Comparison of ENCODE assay signal across 9 cellular contexts in the genomic region with DNA sequence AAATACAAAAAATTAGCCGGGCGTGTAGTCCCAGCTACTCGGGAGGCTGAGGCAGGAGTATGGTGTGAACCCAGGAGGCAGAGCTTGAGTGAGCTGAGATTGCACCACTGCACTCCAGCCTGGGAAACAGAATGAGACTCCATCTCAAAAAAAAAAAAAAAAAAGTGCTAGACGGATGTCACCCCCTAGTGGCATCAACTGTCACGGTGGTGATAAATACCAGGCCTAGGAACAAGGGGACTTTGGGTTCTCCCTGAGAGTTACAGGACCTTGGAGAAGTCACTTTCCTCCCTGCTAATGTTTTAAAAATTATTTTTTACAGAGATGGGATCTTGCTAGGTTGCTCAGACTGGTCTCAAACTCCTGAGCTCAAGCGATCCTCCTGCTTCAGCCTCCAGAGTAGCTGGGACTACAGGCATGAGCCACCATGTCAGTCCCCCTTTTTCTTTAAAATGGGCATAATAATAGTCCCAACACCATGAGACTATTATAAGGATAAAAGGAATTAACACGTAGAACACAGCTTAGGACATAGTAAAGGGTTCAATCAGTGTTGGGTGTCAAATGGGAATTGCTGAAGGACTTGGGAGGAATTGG. TPM values are rescaled to one million over a fixed set of nuclear protein-coding genes. Genes with fewer than 3 reads are reported as not detected.
A peak's percentile ranks its signal among the peaks of the same experiment; 100 is the strongest.
DNase-seq lines count a peak whose midpoint lies in the region; ATAC-seq and TF ChIP-seq lines count a peak whose summit lies in the region.
"Had no signal": no experiment of that assay in that cellular context is flagged by ENCODE, and none has a peak within 500 bp of the region (broad histone marks: within the 10 kb centered on the region; RNA-seq: fewer than 3 reads in every experiment).

No MANE protein-coding gene starts in this region.

- no peak overlapping the region for H3K4me3 ChIP-seq in fibroblast of villous mesenchyme (ENCODE audit: low read depth, low read length)

- no peak for ATAC-seq in Right ventricle myocardium superior (ENCODE audit: poor library complexity)
- no peak for ATAC-seq in HG03378 (IDR thresholded peaks at IDR 0.05; ENCODE audit: unreplicated experiment)
- ATAC-seq in GM21390 (IDR thresholded peaks at IDR 0.05; ENCODE audit: unreplicated experiment), result no peak

- intact Hi-C loops in Right ventricle myocardium superior (cut with DNase I), result no loop called here

- TF ChIP-seq CTCF in GM10266 (IDR thresholded peaks at IDR 0.05; ENCODE audit: control insufficient read depth, insufficient read depth, low read depth, missing control alignments) (peak; percentile 40), fibroblast of villous mesenchyme (IDR thresholded peaks at IDR 0.05; ENCODE audit: insufficient read depth, low read depth, low read length) (peak; percentile 12)

- DNase-seq in AML-193 (lab: John Stamatoyannopoulos, UW), result peak; percentile 19 to 52
- DNase-seq in GM10266 (ENCODE audit: extremely low spot score), result peak; percentile 55
- DNase-seq in RPMI8226, result peak; percentile 73
- no peak for DNase-seq in fibroblast of villous mesenchyme (ENCODE audit: low read depth)
- no peak for DNase-seq in Right ventricle myocardium superior
- DNase-seq in 8988T, result no peak

RNA-seq across cellular contexts. Expression of a gene that starts 2.6 kb away (rescaled TPM):
- total RNA-seq in fibroblast of villous mesenchyme (1.3 and 1.9 TPM in 2 replicates), Right ventricle myocardium superior (not detected)
- total RNA-seq: liver had no signal

RNA-seq across cellular contexts. Expression of a gene that starts 5.9 kb away (rescaled TPM):
- 18.7 and 20.3 TPM in 2 replicates for total RNA-seq in fibroblast of villous mesenchyme
- 13.7 TPM for total RNA-seq in Right ventricle myocardium superior

Comparison
In these comparisons a context has a peak if more than half of its experiments do, and no peak if none do; other contexts are left out.
1. DNase-seq: peak in AML-193 (2 of 2), GM10266 (single experiment) and RPMI8226 (single experiment); none in fibroblast of villous mesenchyme (single experiment), Right ventricle myocardium superior (single experiment) and 8988T (single experiment).